ENCODE assay signal across 8 cellular contexts in the genomic region with DNA sequence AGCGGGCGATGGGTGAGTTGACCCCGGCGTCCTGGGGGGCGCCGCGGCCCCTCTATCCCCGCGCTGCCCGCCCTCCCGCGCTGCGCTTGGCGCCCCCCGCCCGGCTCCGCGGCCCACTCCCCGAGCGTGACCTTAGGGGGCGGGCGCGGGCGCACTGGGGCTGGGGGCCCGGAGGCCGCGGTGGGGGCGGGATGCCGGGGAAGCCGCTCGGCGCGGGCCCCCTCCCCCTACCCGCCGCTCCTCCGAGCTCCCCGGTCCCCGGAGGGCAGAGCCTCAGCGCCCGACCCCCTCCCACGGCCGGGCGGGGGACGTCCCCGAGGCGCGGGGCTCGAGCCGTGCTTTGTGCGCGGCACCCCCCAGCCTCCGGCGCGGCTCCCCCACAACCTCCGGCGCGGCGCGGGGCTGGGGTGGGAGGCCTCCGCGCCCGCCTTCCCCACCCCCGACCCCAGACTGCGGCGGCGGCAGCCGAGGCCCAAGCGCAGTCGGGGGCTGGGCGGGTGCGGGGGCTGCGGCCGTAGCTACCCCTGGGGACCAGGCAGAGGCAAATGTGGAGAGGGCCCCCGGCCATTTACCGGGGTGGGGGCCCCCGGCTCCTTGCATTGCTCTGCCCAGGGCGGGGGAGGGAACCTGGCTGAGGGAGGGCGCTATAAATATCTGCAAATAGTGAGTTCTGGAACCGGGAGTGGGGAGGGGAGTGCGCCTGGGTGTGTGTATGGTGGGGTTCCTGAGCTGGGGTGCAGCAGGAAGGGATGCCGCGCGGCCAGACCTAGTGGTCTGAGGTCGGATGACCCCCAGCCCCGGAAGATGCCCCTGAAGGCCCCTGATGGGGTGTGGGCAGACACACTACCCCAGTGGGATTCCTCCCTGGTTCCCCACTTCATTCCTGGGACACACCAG. TPM values are rescaled to one million over a fixed set of nuclear protein-coding genes. Genes with fewer than 3 reads are reported as not detected.
DNase-seq lines count a peak whose midpoint lies in the region; ATAC-seq and TF ChIP-seq lines count a peak whose summit lies in the region.

No MANE protein-coding gene starts in this region.

- BruUV-seq in OCI-LY7 (replicated peaks; lab: Mats Ljungman, UMichigan) = no TSS peak

- peaks cover 53% of the 10 kb centered on the region for H3K36me3 ChIP-seq in OCI-LY7 (ENCODE audit: insufficient read depth, low read length)
- no peaks in the 10 kb centered on the region for H3K36me3 ChIP-seq in esophagus muscularis mucosa
- no peaks in the 10 kb centered on the region for H3K36me3 ChIP-seq in prostate gland
- H3K36me3 ChIP-seq in effector memory CD4-positive, alpha-beta T cell (ENCODE audit: control insufficient read depth, insufficient read depth, low read length) = no peaks in the 10 kb centered on the region

- H2AFZ ChIP-seq in OCI-LY7 (ENCODE audit: low read length) = no peak overlapping the region

- ATAC-seq in HG03457 (IDR thresholded peaks at IDR 0.05; ENCODE audit: unreplicated experiment) (no peak), HG03196 (IDR thresholded peaks at IDR 0.05; ENCODE audit: unreplicated experiment) (no peak)

- intact Hi-C loops in OCI-LY7 (cut with micrococcal nuclease; ENCODE audit: unreplicated experiment) (loop anchor here (1.0 kb wide), 1 partner anchor 9 kb away; no protein-coding TSS in a partner anchor), esophagus muscularis mucosa (cut with DNase I) (no loop called here), prostate gland (cut with DNase I) (no loop called here)

- H3K9me2 ChIP-seq in OCI-LY7 (ENCODE audit: insufficient read depth, low read length) = no peaks in the 10 kb centered on the region

- H3K79me2 ChIP-seq in OCI-LY7 (ENCODE audit: insufficient read depth, low read depth, low read length) = peaks cover 63% of the 10 kb centered on the region

- no peaks in the 10 kb centered on the region for H4K20me1 ChIP-seq in OCI-LY7 (ENCODE audit: insufficient read depth, low read length)

- CTCF ChIA-PET in OCI-LY7 (lab: Charles Lee; ENCODE audit: unreplicated experiment) = no interaction called here

- H3K4me3 ChIP-seq in GM08714 (ENCODE audit: low read length) (peak overlapping the region; percentile 69), OCI-LY7 (ENCODE audit: low read depth, low read length, poor library complexity, severe bottlenecking) (peak overlapping the region; percentile 76), esophagus muscularis mucosa (peak overlapping the region; percentile 56 to 65 (median 58)), prostate gland (peak overlapping the region; percentile 24 to 38)
- H3K4me3 ChIP-seq in effector memory CD4-positive, alpha-beta T cell (ENCODE audit: insufficient read depth, low read depth, low read length, poor library complexity, severe bottlenecking) = no peak overlapping the region

- POLR2A ChIA-PET in OCI-LY7 (lab: Charles Lee) = interaction anchor here (1.0 kb wide), 1 partner anchor 65 kb away, joined by 3 read pairs; no protein-coding TSS in a partner anchor

- DNase-seq in OCI-LY7 (ENCODE audit: low spot score) (no peak), esophagus muscularis mucosa (ENCODE audit: extremely low spot score) (no peak), prostate gland (ENCODE audit: low spot score) (no peak)
- no peak for DNase-seq in effector memory CD4-positive, alpha-beta T cell
- no peak for DNase-seq in stimulated activated CD4-positive, alpha-beta T cell treated with anti-CD3 and anti-CD28 coated beads, Interleukin-2, amount 100 ng/mL, for 48 hours

- TF ChIP-seq POLR2A in esophagus muscularis mucosa (IDR thresholded peaks at IDR 0.05; ENCODE audit: low read depth) (no peak), prostate gland (IDR thresholded peaks at IDR 0.05) (no peak)

- TF ChIP-seq EP300 in esophagus muscularis mucosa (IDR thresholded peaks at IDR 0.05) = no peak

- H3K27me3 ChIP-seq in esophagus muscularis mucosa = peaks cover 0 to 41% (median 20%) of the 10 kb centered on the region in 4 donors
- peaks cover 2% of the 10 kb centered on the region for H3K27me3 ChIP-seq in prostate gland (replicated peaks; ENCODE audit: insufficient read depth)
- peaks cover 24% of the 10 kb centered on the region for H3K27me3 ChIP-seq in effector memory CD4-positive, alpha-beta T cell (replicated peaks; ENCODE audit: control insufficient read depth, insufficient read depth, low read length, poor library complexity, severe bottlenecking)

- TF ChIP-seq CTCF in OCI-LY7 (conservative IDR thresholded peaks at IDR 0.05; ENCODE audit: low read length) = no peak
- TF ChIP-seq CTCF in esophagus muscularis mucosa (IDR thresholded peaks at IDR 0.05) = no peak
- no peak for TF ChIP-seq CTCF in prostate gland (IDR thresholded peaks at IDR 0.05)

- 0% methylated on average over 5 of the region's 85 CpGs for WGBS in esophagus muscularis mucosa
- WGBS in prostate gland = 5% methylated on average over 32 of the region's 85 CpGs

- H3K4me1 ChIP-seq in OCI-LY7 (ENCODE audit: insufficient read depth, low read length, poor library complexity, severe bottlenecking) (peaks cover 66% of the 10 kb centered on the region), esophagus muscularis mucosa (peaks cover 15 to 36% (median 26%) of the 10 kb centered on the region in 4 donors), prostate gland (replicated peaks) (no peaks in the 10 kb centered on the region)
- H3K4me1 ChIP-seq in effector memory CD4-positive, alpha-beta T cell (ENCODE audit: control insufficient read depth, insufficient read depth, low read length, poor library complexity, severe bottlenecking) = peaks cover 9% of the 10 kb centered on the region

- peak overlapping the region; percentile 85 for H3K4me2 ChIP-seq in OCI-LY7 (ENCODE audit: low read length)

- H3K27ac ChIP-seq in OCI-LY7 (ENCODE audit: low read depth, low read length, poor library complexity, severe bottlenecking) = peak overlapping the region; percentile 54
- H3K27ac ChIP-seq in esophagus muscularis mucosa (replicated peaks in 1 of 4) = peak overlapping the region; percentile 55 to 75 (median 64)
- no peak overlapping the region for H3K27ac ChIP-seq in prostate gland
- no peak overlapping the region for H3K27ac ChIP-seq in effector memory CD4-positive, alpha-beta T cell (ENCODE audit: insufficient read depth, low read length, poor library complexity, severe bottlenecking)

- no peaks in the 10 kb centered on the region for H3K9me3 ChIP-seq in OCI-LY7 (ENCODE audit: low read length)
- no peaks in the 10 kb centered on the region for H3K9me3 ChIP-seq in esophagus muscularis mucosa
- no peaks in the 10 kb centered on the region for H3K9me3 ChIP-seq in prostate gland
- H3K9me3 ChIP-seq in effector memory CD4-positive, alpha-beta T cell (ENCODE audit: control insufficient read depth, low read length) = no peaks in the 10 kb centered on the region

RNA-seq across cellular contexts. Expression of gene MGAT3, which starts 1.0 kb away (rescaled TPM):
- total RNA-seq in OCI-LY7 (2014; rRNA removed; shearing (Covaris generic)) = 15.4 and 16.3 TPM in 2 replicates
- 34.1 and 44.3 TPM in 2 replicates for total RNA-seq in OCI-LY7 (2022)
- 1 to 10 TPM; 1.2 to 7.1 (median 3.6) TPM for total RNA-seq in esophagus muscularis mucosa
- 1 to 10 TPM in 1 of 2 donors, under 1 TPM in 1; 0.82 to 7.4 TPM for total RNA-seq in prostate gland

RNA-seq across cellular contexts. Expression of gene MIEF1, which starts 44.3 kb away (rescaled TPM):
- 32.5 and 34.1 TPM in 2 replicates for total RNA-seq in OCI-LY7 (2014; rRNA removed; shearing (Covaris generic))
- total RNA-seq in OCI-LY7 (2022) (51.9 and 55.0 TPM in 2 replicates), esophagus muscularis mucosa (10 to 100 TPM; 19.7 to 21.7 (median 20.9) TPM), prostate gland (10 to 100 TPM; 24.0 to 38.6 TPM)

RNA-seq across cellular contexts. Expression of gene TAB1, which starts 58.2 kb away (rescaled TPM):
- total RNA-seq in OCI-LY7 (2014; rRNA removed; shearing (Covaris generic)) = 17.7 and 18.1 TPM in 2 replicates
- total RNA-seq in OCI-LY7 (2022) (36.5 and 38.2 TPM in 2 replicates), esophagus muscularis mucosa (10 to 100 TPM; 15.2 to 33.7 (median 21.5) TPM), prostate gland (10 to 100 TPM; 26.0 to 42.8 TPM)

Comparison
In these comparisons a context has a peak if more than half of its experiments do, and no peak if none do; other contexts are left out.
1. H3K27ac ChIP-seq: peak in OCI-LY7 (single experiment) and esophagus muscularis mucosa (4 of 4); none in prostate gland (0 of 2) and effector memory CD4-positive, alpha-beta T cell (single experiment).